ENCODE assay signal across 8 cellular contexts in the genomic region with DNA sequence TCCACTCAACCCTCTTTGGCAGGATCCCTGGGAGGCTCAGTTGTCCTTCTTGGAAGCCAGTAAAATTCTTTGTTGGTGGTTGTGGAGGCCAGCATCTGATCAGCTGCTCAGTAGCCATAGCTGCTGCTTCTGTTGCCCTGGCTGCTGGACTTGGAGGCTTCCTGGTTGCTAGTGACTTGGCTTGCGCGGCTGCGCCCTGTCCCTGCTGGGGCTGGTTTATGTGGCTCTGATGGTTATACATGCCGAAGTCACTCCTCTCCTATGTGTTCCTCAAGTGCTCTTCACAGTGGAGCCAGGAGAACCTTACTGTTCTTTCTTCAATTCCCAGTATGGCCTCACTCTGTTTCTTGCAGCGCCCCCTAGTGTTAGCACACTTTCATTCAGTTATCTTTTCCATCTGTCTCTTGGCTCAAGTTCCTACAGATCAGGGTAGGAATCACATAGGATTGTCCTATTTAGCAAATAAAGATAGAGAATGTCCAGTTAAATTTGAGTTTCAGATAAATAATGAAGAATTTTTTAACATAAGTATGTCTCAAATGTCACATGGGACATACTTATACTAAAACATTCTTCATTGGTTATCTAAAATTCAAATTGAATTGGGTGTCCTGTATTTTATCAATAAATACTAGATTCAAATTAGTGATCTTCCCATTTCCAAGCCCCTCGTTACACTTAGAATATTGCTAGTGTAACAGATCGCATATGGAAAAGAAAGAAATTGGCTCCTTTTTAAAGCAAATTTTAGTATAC.
A peak's percentile ranks its signal among the peaks of the same experiment; 100 is the strongest.
DNase-seq lines count a peak whose midpoint lies in the region; ATAC-seq and TF ChIP-seq lines count a peak whose summit lies in the region.

No MANE protein-coding gene starts in this region.

- H3K36me3 Mint-ChIP-seq in activated T-cell treated with anti-CD3 and anti-CD28 coated beads, Interleukin-2, amount 50 U/mL, for 4 hours (ENCODE audit: insufficient read depth) = no peaks in the 10 kb centered on the region

- H3K27me3 Mint-ChIP-seq in activated T-cell treated with anti-CD3 and anti-CD28 coated beads, Interleukin-2, amount 50 U/mL, for 4 hours (ENCODE audit: low read depth) = peaks cover 13% of the 10 kb centered on the region

- 84 to 85% methylated on average over 7 of the region's 7 CpGs for WGBS in heart right ventricle, 2 donors

- H3K36me3 ChIP-seq in heart right ventricle = no peaks in the 10 kb centered on the region

- no peak overlapping the region for H3K4me3 ChIP-seq in heart right ventricle

- ATAC-seq in HG02623 (IDR thresholded peaks at IDR 0.05; ENCODE audit: unreplicated experiment) (peak; percentile 68), heart right ventricle (peak in 4 of 8 donors; percentile 24 to 54 (median 34)), GM21367 (IDR thresholded peaks at IDR 0.05; ENCODE audit: unreplicated experiment) (no peak)
- no peak for ATAC-seq in activated T-cell treated with anti-CD3 and anti-CD28 coated beads, Interleukin-2, amount 50 U/mL, for 4 hours

- DNase-seq in NCI-H510A treated with DMSO at 0.1 percent for 48 hours (lab: John Stamatoyannopoulos, UW) (peak; percentile 48), NCI-H510A (lab: John Stamatoyannopoulos, UW) (no peak), NCI-H524 treated with DMSO at 0.1 percent for 48 hours (lab: John Stamatoyannopoulos, UW) (peak; percentile 6), heart right ventricle (peak in 1 of 2 donors; percentile 45)
- DNase-seq in activated T-cell treated with anti-CD3 and anti-CD28 coated beads, Interleukin-2, amount 50 U/mL, for 4 hours = peak; percentile 15
- peak; percentile 55 for DNase-seq in stimulated activated CD4-positive, alpha-beta T cell treated with anti-CD3 and anti-CD28 coated beads, Interleukin-15, amount 100 ng/mL, for 24 hours

- peak; percentile 44 to 74 (median 64) for TF ChIP-seq CTCF in heart right ventricle (IDR thresholded peaks at IDR 0.05)

- H3K4me1 Mint-ChIP-seq in activated T-cell treated with anti-CD3 and anti-CD28 coated beads, Interleukin-2, amount 50 U/mL, for 4 hours (ENCODE audit: low read depth) = no peaks in the 10 kb centered on the region

- no peaks in the 10 kb centered on the region for H3K27me3 ChIP-seq in heart right ventricle

- peaks cover 0 to 5% (median 0%) of the 10 kb centered on the region in 9 donors for H3K4me1 ChIP-seq in heart right ventricle

- H3K4me3 Mint-ChIP-seq in activated T-cell treated with anti-CD3 and anti-CD28 coated beads, Interleukin-2, amount 50 U/mL, for 4 hours = no peak overlapping the region

- H3K9me3 ChIP-seq in heart right ventricle = no peaks in the 10 kb centered on the region

- intact Hi-C loops in heart right ventricle (cut with DNase I) = loop anchor here in 8 of 10 donors (5.0 to 10.0 kb wide), 4 partner anchors 174 to 187 kb away; a partner anchor contains a TSS

- no peaks in the 10 kb centered on the region for H3K9me3 Mint-ChIP-seq in activated T-cell treated with anti-CD3 and anti-CD28 coated beads, Interleukin-2, amount 50 U/mL, for 4 hours

- no peak overlapping the region for H3K27ac ChIP-seq in heart right ventricle
